In the genomic region with DNA sequence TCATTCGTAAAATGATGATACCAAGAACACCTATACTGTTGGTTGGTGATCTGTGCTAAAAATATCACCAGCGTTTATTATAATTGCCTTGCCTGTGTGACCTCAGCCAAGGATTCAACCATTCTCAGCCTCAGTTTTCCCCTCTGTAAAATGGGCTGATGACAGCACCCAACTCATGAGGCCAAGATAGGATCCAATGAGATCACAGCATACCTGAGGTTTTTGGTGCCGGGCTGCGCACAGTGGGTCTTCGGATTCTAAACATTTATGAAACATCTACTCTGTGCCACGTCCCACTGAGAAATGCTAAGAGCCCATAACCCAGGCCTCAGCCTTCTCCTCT, we compare ENCODE assay signal across 25 cellular contexts. TPM values are rescaled to one million over a fixed set of nuclear protein-coding genes. Genes with fewer than 3 reads are reported as not detected.
DNase-seq lines count a peak whose midpoint lies in the region; ATAC-seq, FAIRE-seq and TF ChIP-seq lines count a peak whose summit lies in the region.
"Had no signal": no experiment of that assay in that cellular context is flagged by ENCODE, and none has a peak within 500 bp of the region (broad histone marks: within the 10 kb centered on the region; RNA-seq: fewer than 3 reads in every experiment).

No MANE protein-coding gene starts in this region.

- no peak overlapping the region for H2AFZ ChIP-seq in K562 (ENCODE audit: low read depth, low read length)
- H2AFZ ChIP-seq: GM23248 had no signal

- intact Hi-C loops in K562 (cut with micrococcal nuclease): no loop called here

- H3K36me3 Mint-ChIP-seq in activated naive CD8-positive, alpha-beta T cell treated with anti-CD3 and anti-CD28 coated beads, Interleukin-2, amount 50 U/mL, for 24 hours (ENCODE audit: low read depth): peaks cover 2% of the 10 kb centered on the region
- H3K36me3 Mint-ChIP-seq in activated naive CD8-positive, alpha-beta T cell treated with anti-CD3 and anti-CD28 coated beads for 36 hours: no peaks in the 10 kb centered on the region
- H3K36me3 Mint-ChIP-seq in stimulated activated naive B cell treated with anti-CD40 and anti-IgM and Interleukin-4, amounts not matched to agents 10 μg/mL and 1 μg/mL and 100 μg/mL, for 72 hours: peaks cover 67 to 82% of the 10 kb centered on the region in 2 donors
- no peaks in the 10 kb centered on the region for H3K36me3 Mint-ChIP-seq in endothelial cell (ENCODE audit: low read depth, unreplicated experiment)
- H3K36me3 Mint-ChIP-seq: CD8-positive, alpha-beta memory T cell had no signal

- H3K4me1 ChIP-seq in K562 (replicated peaks in 1 of 2; ENCODE audit: control insufficient read depth in 2 of 2, insufficient read depth in 2 of 2, low read length in 2 of 2): peaks cover 2 to 8% of the 10 kb centered on the region in 2 experiments; a peak in 4 of 5 replicates
- H3K4me1 ChIP-seq: HAP-1, SJCRH30 had no signal

- POLR2A ChIA-PET in K562 (lab: Yijun Ruan, JAX): interaction anchor here (0.5 to 1.0 kb wide), 3 partner anchors 11 to 135 kb away, joined by 3 read pairs; no protein-coding TSS in a partner anchor

- H3K27me3 ChIP-seq in H7 (ENCODE audit: control insufficient read depth, insufficient read depth, low read length): peaks cover 4% of the 10 kb centered on the region
- H3K27me3 ChIP-seq in K562 (ENCODE audit: control insufficient read depth in 2 of 2, insufficient read depth in 2 of 2, low read length in 2 of 2): peaks cover 13 to 62% of the 10 kb centered on the region in 2 experiments; a peak in 4 of 5 replicates
- H3K27me3 ChIP-seq: SJCRH30 had no signal

- H3K4me3 Mint-ChIP-seq in activated naive CD8-positive, alpha-beta T cell treated with anti-CD3 and anti-CD28 coated beads, Interleukin-2, amount 50 U/mL, for 24 hours: peak overlapping the region; percentile 80
- H3K4me3 Mint-ChIP-seq in activated naive CD8-positive, alpha-beta T cell treated with anti-CD3 and anti-CD28 coated beads for 36 hours: no peak overlapping the region
- H3K4me3 Mint-ChIP-seq in stimulated activated naive B cell treated with anti-CD40 and anti-IgM and Interleukin-4, amounts not matched to agents 10 μg/mL and 1 μg/mL and 100 μg/mL, for 72 hours: no peak overlapping the region
- H3K4me3 Mint-ChIP-seq in endothelial cell (ENCODE audit: unreplicated experiment): no peak overlapping the region
- H3K4me3 Mint-ChIP-seq: CD8-positive, alpha-beta memory T cell had no signal

- H3K27me3 Mint-ChIP-seq in activated naive CD8-positive, alpha-beta T cell treated with anti-CD3 and anti-CD28 coated beads, Interleukin-2, amount 50 U/mL, for 24 hours: peaks cover 12% of the 10 kb centered on the region
- peaks cover 15% of the 10 kb centered on the region for H3K27me3 Mint-ChIP-seq in activated naive CD8-positive, alpha-beta T cell treated with anti-CD3 and anti-CD28 coated beads for 36 hours
- H3K27me3 Mint-ChIP-seq in stimulated activated naive B cell treated with anti-CD40 and anti-IgM and Interleukin-4, amounts not matched to agents 10 μg/mL and 1 μg/mL and 100 μg/mL, for 72 hours: no peaks in the 10 kb centered on the region
- peaks cover 13% of the 10 kb centered on the region for H3K27me3 Mint-ChIP-seq in endothelial cell (ENCODE audit: unreplicated experiment)

- no peak for TF ChIP-seq RAD21 in K562 (CRISPR knock-in tag; conservative IDR thresholded peaks at IDR 0.05 in 1 of 2, IDR thresholded peaks at IDR 0.05 in 1 of 2)

- in situ Hi-C loops in K562 (cut with MboI): no loop called here

- DNase-seq in activated naive CD8-positive, alpha-beta T cell treated with anti-CD3 and anti-CD28 coated beads, Interleukin-2, amount 50 U/mL, for 24 hours: no peak
- DNase-seq in activated naive CD8-positive, alpha-beta T cell treated with anti-CD3 and anti-CD28 coated beads for 36 hours: no peak
- DNase-seq in H7: peak; percentile 5
- DNase-seq in K562 (ENCODE audit: extremely low read depth in 1 of 4, low spot score in 3 of 4): no peak
- DNase-seq in stimulated activated naive B cell treated with anti-CD40 and anti-IgM and Interleukin-4, amounts not matched to agents 10 μg/mL and 1 μg/mL and 100 μg/mL, for 72 hours: no peak
- no peak for DNase-seq in DMS 273 (lab: John Stamatoyannopoulos, UW; ENCODE audit: unreplicated experiment)
- no peak for DNase-seq in endothelial cell (ENCODE audit: low spot score)
- DNase-seq in cortex of kidney (lab: John Stamatoyannopoulos, UW): no peak
- DNase-seq: 8988T; Calu3; CD8-positive, alpha-beta memory T cell; GDM1; NCI-H1105; NCI-H146; NCI-H2029 treated with DMSO at 0.1 percent for 48 hours; NCI-H226; NCI-H82; SJCRH30 had no signal

- no peak for ATAC-seq in activated naive CD8-positive, alpha-beta T cell treated with anti-CD3 and anti-CD28 coated beads, Interleukin-2, amount 50 U/mL, for 24 hours
- no peak for ATAC-seq in K562
- no peak for ATAC-seq in stimulated activated naive B cell treated with anti-CD40 and anti-IgM and Interleukin-4, amounts not matched to agents 10 μg/mL and 1 μg/mL and 100 μg/mL, for 72 hours (replicated peaks)

- no TSS peak for BruUV-seq in K562 (replicated peaks; lab: Mats Ljungman, UMichigan)

- H3K9me3 Mint-ChIP-seq in activated naive CD8-positive, alpha-beta T cell treated with anti-CD3 and anti-CD28 coated beads, Interleukin-2, amount 50 U/mL, for 24 hours: no peaks in the 10 kb centered on the region
- no peaks in the 10 kb centered on the region for H3K9me3 Mint-ChIP-seq in activated naive CD8-positive, alpha-beta T cell treated with anti-CD3 and anti-CD28 coated beads for 36 hours
- H3K9me3 Mint-ChIP-seq in stimulated activated naive B cell treated with anti-CD40 and anti-IgM and Interleukin-4, amounts not matched to agents 10 μg/mL and 1 μg/mL and 100 μg/mL, for 72 hours: peaks cover 3 to 6% of the 10 kb centered on the region in 2 donors
- no peaks in the 10 kb centered on the region for H3K9me3 Mint-ChIP-seq in endothelial cell (ENCODE audit: unreplicated experiment)
- H3K9me3 Mint-ChIP-seq: CD8-positive, alpha-beta memory T cell had no signal

- no peaks in the 10 kb centered on the region for H3K9me3 ChIP-seq in K562 (replicated peaks; ENCODE audit: control insufficient read depth, insufficient read depth, low read depth, low read length)
- H3K9me3 ChIP-seq: HAP-1, SJCRH30 had no signal

- 8% methylated on average over 6 of the region's 6 CpGs for WGBS in K562 (ENCODE audit: insufficient coverage, low coverage, missing lambda C conversion rate)

- no peak overlapping the region for H3K4me2 ChIP-seq in K562 (ENCODE audit: insufficient read depth, low read length)

- H3K4me3 ChIP-seq in H7 (ENCODE audit: insufficient read depth, low read depth, low read length): no peak overlapping the region
- no peak overlapping the region for H3K4me3 ChIP-seq in K562
- H3K4me3 ChIP-seq: GM23248, HAP-1, SJCRH30 had no signal

- FAIRE-seq in K562 (lab: Jason Lieb, UNC): no peak
- FAIRE-seq: RCC 7860 had no signal

- no peak for TF ChIP-seq CTCF in K562 (IDR thresholded peaks at IDR 0.05 in 2 of 3, conservative IDR thresholded peaks at IDR 0.05 in 1 of 3; ENCODE audit: insufficient read depth in 2 of 3, low read depth in 1 of 3, low read length in 3 of 3)
- TF ChIP-seq CTCF in endothelial cell (IDR thresholded peaks at IDR 0.05; ENCODE audit: unreplicated experiment): no peak

- H3K27ac ChIP-seq in K562 (ENCODE audit: extremely low read depth, low read depth, low read length): no peak overlapping the region
- H3K27ac ChIP-seq: C4-2B, GM23248, HL-60, SJCRH30 had no signal

- no peaks in the 10 kb centered on the region for H3K36me3 ChIP-seq in H7 (replicated peaks; ENCODE audit: control insufficient read depth, insufficient read depth, low read length)
- H3K36me3 ChIP-seq in K562 (ENCODE audit: control insufficient read depth, insufficient read depth, low read length): no peaks in the 10 kb centered on the region
- H3K36me3 ChIP-seq: HAP-1, SJCRH30 had no signal

- no peaks in the 10 kb centered on the region for H3K79me2 ChIP-seq in K562 (ENCODE audit: control insufficient read depth, insufficient read depth, low read length)

- no peak for TF ChIP-seq EP300 in K562 (IDR thresholded peaks at IDR 0.05; ENCODE audit: low read length)

- H3K9ac ChIP-seq in K562 (ENCODE audit: insufficient read depth in 1 of 2, low read depth in 2 of 2, low read length in 2 of 2): no peak overlapping the region
- H3K9ac ChIP-seq: GM23248 had no signal

- TF ChIP-seq POLR2A in K562 (conservative IDR thresholded peaks at IDR 0.05): no peak

- no peaks in the 10 kb centered on the region for H3K9me1 ChIP-seq in K562 (ENCODE audit: control insufficient read depth, insufficient read depth, low read length)

- peaks cover 55% of the 10 kb centered on the region for H3K4me1 Mint-ChIP-seq in activated naive CD8-positive, alpha-beta T cell treated with anti-CD3 and anti-CD28 coated beads, Interleukin-2, amount 50 U/mL, for 24 hours
- H3K4me1 Mint-ChIP-seq in activated naive CD8-positive, alpha-beta T cell treated with anti-CD3 and anti-CD28 coated beads for 36 hours: peaks cover 31% of the 10 kb centered on the region
- peaks cover 53 to 91% of the 10 kb centered on the region in 2 donors for H3K4me1 Mint-ChIP-seq in stimulated activated naive B cell treated with anti-CD40 and anti-IgM and Interleukin-4, amounts not matched to agents 10 μg/mL and 1 μg/mL and 100 μg/mL, for 72 hours
- no peaks in the 10 kb centered on the region for H3K4me1 Mint-ChIP-seq in endothelial cell (ENCODE audit: unreplicated experiment)

- CTCF ChIA-PET in K562 (lab: Yijun Ruan, JAX; ENCODE audit: low intra/inter-chr PET ratio): interaction anchor here (0.7 kb wide), 1 partner anchor 282 kb away, joined by 3 read pairs; no protein-coding TSS in a partner anchor

- H3K27ac Mint-ChIP-seq in activated naive CD8-positive, alpha-beta T cell treated with anti-CD3 and anti-CD28 coated beads, Interleukin-2, amount 50 U/mL, for 24 hours: peak overlapping the region; percentile 90
- no peak overlapping the region for H3K27ac Mint-ChIP-seq in activated naive CD8-positive, alpha-beta T cell treated with anti-CD3 and anti-CD28 coated beads for 36 hours
- peak overlapping the region; percentile 99 for H3K27ac Mint-ChIP-seq in stimulated activated naive B cell treated with anti-CD40 and anti-IgM and Interleukin-4, amounts not matched to agents 10 μg/mL and 1 μg/mL and 100 μg/mL, for 72 hours
- no peak overlapping the region for H3K27ac Mint-ChIP-seq in endothelial cell (ENCODE audit: unreplicated experiment)

- H4K20me1 ChIP-seq in K562 (replicated peaks; ENCODE audit: control insufficient read depth, insufficient read depth, low read length): no peaks in the 10 kb centered on the region; the same call in 1 of the 2 replicates

RNA-seq across cellular contexts. Expression of gene FCER2, which starts 1.8 kb away (rescaled TPM):
- total RNA-seq in activated naive CD8-positive, alpha-beta T cell treated with anti-CD3 and anti-CD28 coated beads for 36 hours: 1 to 10 TPM; 1.5 to 1.7 TPM
- total RNA-seq in H7 (2014; rRNA removed; shearing (Covaris generic)): not detected in 2 replicates
- total RNA-seq in K562 (2011; cell fraction: chromatin; rRNA removed; ENCODE audit: low replicate concordance): 0.19 TPM in 1 of 2 replicates, not detected in the other
- total RNA-seq in K562 (2011; cell fraction: nucleolus; rRNA removed): not detected in 2 replicates
- not detected in 2 replicates for total RNA-seq in K562 (2011; cell fraction: nucleoplasm; rRNA removed)
- total RNA-seq in K562 (2014; rRNA removed): not detected in 2 replicates
- total RNA-seq in K562 (2014; rRNA removed; fragmentation: Illumina TruSeq; extraction: Trizol): not detected in 2 replicates
- not detected in 2 replicates for total RNA-seq in K562 (2015; rRNA removed; fragmentation: Illumina TruSeq; extraction: Trizol)
- total RNA-seq in K562 (2021): 0.11 and 0.38 TPM in 2 replicates
- polyA plus RNA-seq in K562 (2011; rRNA removed): not detected in 2 replicates
- polyA plus RNA-seq in K562 (2011; cell fraction: cytosol; rRNA removed): 0.04 TPM in 2 replicates
- polyA plus RNA-seq in K562 (2011; cell fraction: nucleus; rRNA removed): 0.17 TPM in 1 of 2 replicates, not detected in the other
- 0.17 TPM in 1 of 2 replicates, not detected in the other for polyA plus RNA-seq in K562 (2012)
- polyA plus RNA-seq in K562 (2014; fragmentation: Illumina TruSeq; extraction: Trizol): not detected in 2 replicates
- polyA plus RNA-seq in K562 (2014; fragmentation: Nextera tagmentation; extraction: Ambion mirVana): not detected
- polyA plus RNA-seq in K562 (2014; rRNA removed): not detected in 2 replicates
- not detected in 2 replicates for polyA minus RNA-seq in K562 (2011; rRNA and poly(A)+ RNA removed)
- not detected in 2 replicates for polyA minus RNA-seq in K562 (2011; cell fraction: cytosol; rRNA and poly(A)+ RNA removed)
- polyA minus RNA-seq in K562 (2011; cell fraction: nucleus; rRNA and poly(A)+ RNA removed): not detected in 2 replicates
- not detected for total RNA-seq in endothelial cell (ENCODE audit: unreplicated experiment)
- total RNA-seq: Calu3, Daoy, GM23248, HT1080, SJCRH30 had no signal
- polyA plus RNA-seq: CD8-positive, alpha-beta memory T cell; GM23248 had no signal

RNA-seq across cellular contexts. Expression of gene TRAPPC5, which starts 19.5 kb away (rescaled TPM):
- total RNA-seq in activated naive CD8-positive, alpha-beta T cell treated with anti-CD3 and anti-CD28 coated beads for 36 hours: 10 to 100 TPM; 83.3 to 83.8 TPM
- 92.2 and 137 TPM in 2 replicates for total RNA-seq in H7 (2014; rRNA removed; shearing (Covaris generic))
- total RNA-seq in K562 (2011; cell fraction: chromatin; rRNA removed; ENCODE audit: low replicate concordance): 2.3 and 11.2 TPM in 2 replicates
- 11.8 and 15.7 TPM in 2 replicates for total RNA-seq in K562 (2011; cell fraction: nucleolus; rRNA removed)
- 8.2 and 13.0 TPM in 2 replicates for total RNA-seq in K562 (2011; cell fraction: nucleoplasm; rRNA removed)
- total RNA-seq in K562 (2014; rRNA removed) (76.2 and 82.6 TPM in 2 replicates), K562 (2014; rRNA removed; fragmentation: Illumina TruSeq; extraction: Trizol) (0.99 and 2.7 TPM in 2 replicates), K562 (2015; rRNA removed; fragmentation: Illumina TruSeq; extraction: Trizol) (40.9 and 42.0 TPM in 2 replicates), K562 (2021) (76.9 and 81.9 TPM in 2 replicates), endothelial cell (ENCODE audit: unreplicated experiment) (82.0 TPM)
- polyA plus RNA-seq in K562 (2011; rRNA removed) (29.3 and 56.7 TPM in 2 replicates), K562 (2014; fragmentation: Illumina TruSeq; extraction: Trizol) (3.9 and 21.4 TPM in 2 replicates), K562 (2014; fragmentation: Nextera tagmentation; extraction: Ambion mirVana) (1 to 10 TPM; 2.0 to 4.2 TPM), K562 (2014; rRNA removed) (45.2 and 53.1 TPM in 2 replicates)
- polyA plus RNA-seq in K562 (2011; cell fraction: cytosol; rRNA removed): 24.8 and 87.6 TPM in 2 replicates
- polyA plus RNA-seq in K562 (2011; cell fraction: nucleus; rRNA removed): 27.0 and 33.8 TPM in 2 replicates
- polyA plus RNA-seq in K562 (2012): 62.7 and 107 TPM in 2 replicates
- 14.1 and 25.3 TPM in 2 replicates for polyA minus RNA-seq in K562 (2011; rRNA and poly(A)+ RNA removed)
- 34.8 and 50.1 TPM in 2 replicates for polyA minus RNA-seq in K562 (2011; cell fraction: cytosol; rRNA and poly(A)+ RNA removed)
- 3.0 and 11.8 TPM in 2 replicates for polyA minus RNA-seq in K562 (2011; cell fraction: nucleus; rRNA and poly(A)+ RNA removed)

RNA-seq across cellular contexts. Expression of gene MCEMP1, which starts 23.2 kb away (rescaled TPM):
- not detected for total RNA-seq in activated naive CD8-positive, alpha-beta T cell treated with anti-CD3 and anti-CD28 coated beads for 36 hours
- not detected in 2 replicates for total RNA-seq in H7 (2014; rRNA removed; shearing (Covaris generic))
- 3.0 TPM in 2 replicates for total RNA-seq in K562 (2011; cell fraction: chromatin; rRNA removed; ENCODE audit: low replicate concordance)
- total RNA-seq in K562 (2011; cell fraction: nucleolus; rRNA removed): 2.2 and 3.3 TPM in 2 replicates
- 3.3 and 5.6 TPM in 2 replicates for total RNA-seq in K562 (2011; cell fraction: nucleoplasm; rRNA removed)
- total RNA-seq in K562 (2014; rRNA removed): 0.18 and 0.37 TPM in 2 replicates
- total RNA-seq in K562 (2014; rRNA removed; fragmentation: Illumina TruSeq; extraction: Trizol): 0.26 and 0.33 TPM in 2 replicates
- 0.08 and 0.11 TPM in 2 replicates for total RNA-seq in K562 (2015; rRNA removed; fragmentation: Illumina TruSeq; extraction: Trizol)
- 0.51 and 0.63 TPM in 2 replicates for total RNA-seq in K562 (2021)
- 0.79 and 1.8 TPM in 2 replicates for polyA plus RNA-seq in K562 (2011; rRNA removed)
- polyA plus RNA-seq in K562 (2011; cell fraction: cytosol; rRNA removed): 0.93 and 1.3 TPM in 2 replicates
- polyA plus RNA-seq in K562 (2011; cell fraction: nucleus; rRNA removed): 1.5 and 2.3 TPM in 2 replicates
- polyA plus RNA-seq in K562 (2012): 0.78 and 5.4 TPM in 2 replicates
- 0.49 and 0.68 TPM in 2 replicates for polyA plus RNA-seq in K562 (2014; fragmentation: Illumina TruSeq; extraction: Trizol)
- under 1 TPM; 0.81 to 0.94 TPM for polyA plus RNA-seq in K562 (2014; fragmentation: Nextera tagmentation; extraction: Ambion mirVana)
- 0.49 and 0.65 TPM in 2 replicates for polyA plus RNA-seq in K562 (2014; rRNA removed)
- polyA minus RNA-seq in K562 (2011; rRNA and poly(A)+ RNA removed): 0.87 and 1.2 TPM in 2 replicates
- polyA minus RNA-seq in K562 (2011; cell fraction: cytosol; rRNA and poly(A)+ RNA removed): 0.67 TPM in 1 of 2 replicates, not detected in the other
- polyA minus RNA-seq in K562 (2011; cell fraction: nucleus; rRNA and poly(A)+ RNA removed): 0.13 TPM in 1 of 2 replicates, not detected in the other
- total RNA-seq in endothelial cell (ENCODE audit: unreplicated experiment): not detected
- total RNA-seq: Calu3; CD8-positive, alpha-beta memory T cell; Daoy; GM23248; HT1080; SJCRH30 had no signal
- polyA plus RNA-seq: CD8-positive, alpha-beta memory T cell; GM23248 had no signal

RNA-seq across cellular contexts. Expression of gene RETN, which starts 31.2 kb away (rescaled TPM):
- total RNA-seq in activated naive CD8-positive, alpha-beta T cell treated with anti-CD3 and anti-CD28 coated beads for 36 hours: not detected
- not detected in 2 replicates for total RNA-seq in H7 (2014; rRNA removed; shearing (Covaris generic))
- total RNA-seq in K562 (2011; cell fraction: chromatin; rRNA removed; ENCODE audit: low replicate concordance): not detected in 2 replicates
- not detected in 2 replicates for total RNA-seq in K562 (2011; cell fraction: nucleolus; rRNA removed)
- total RNA-seq in K562 (2011; cell fraction: nucleoplasm; rRNA removed): not detected in 2 replicates
- total RNA-seq in K562 (2014; rRNA removed) (not detected in 2 replicates), K562 (2014; rRNA removed; fragmentation: Illumina TruSeq; extraction: Trizol) (not detected in 2 replicates), K562 (2015; rRNA removed; fragmentation: Illumina TruSeq; extraction: Trizol) (not detected in 2 replicates), K562 (2021) (not detected in 2 replicates), endothelial cell (ENCODE audit: unreplicated experiment) (not detected)
- polyA plus RNA-seq in K562 (2011; rRNA removed) (not detected in 2 replicates), K562 (2014; fragmentation: Illumina TruSeq; extraction: Trizol) (not detected in 2 replicates), K562 (2014; fragmentation: Nextera tagmentation; extraction: Ambion mirVana) (not detected), K562 (2014; rRNA removed) (not detected in 2 replicates)
- polyA plus RNA-seq in K562 (2011; cell fraction: cytosol; rRNA removed): not detected in 2 replicates
- polyA plus RNA-seq in K562 (2011; cell fraction: nucleus; rRNA removed): not detected in 2 replicates
- polyA plus RNA-seq in K562 (2012): not detected in 2 replicates
- polyA minus RNA-seq in K562 (2011; rRNA and poly(A)+ RNA removed): not detected in 2 replicates
- polyA minus RNA-seq in K562 (2011; cell fraction: cytosol; rRNA and poly(A)+ RNA removed): not detected in 2 replicates
- polyA minus RNA-seq in K562 (2011; cell fraction: nucleus; rRNA and poly(A)+ RNA removed): not detected in 2 replicates
- total RNA-seq: Calu3; CD8-positive, alpha-beta memory T cell; Daoy; GM23248; HT1080; SJCRH30 had no signal
- polyA plus RNA-seq: GM23248 had no signal

RNA-seq across cellular contexts. Expression of gene CLEC4G, which starts 31.8 kb away (rescaled TPM):
- total RNA-seq in activated naive CD8-positive, alpha-beta T cell treated with anti-CD3 and anti-CD28 coated beads for 36 hours: not detected
- not detected in 2 replicates for total RNA-seq in H7 (2014; rRNA removed; shearing (Covaris generic))
- not detected in 2 replicates for total RNA-seq in K562 (2011; cell fraction: chromatin; rRNA removed; ENCODE audit: low replicate concordance)
- total RNA-seq in K562 (2011; cell fraction: nucleolus; rRNA removed): not detected in 2 replicates
- total RNA-seq in K562 (2011; cell fraction: nucleoplasm; rRNA removed): not detected in 2 replicates
- total RNA-seq in K562 (2014; rRNA removed) (not detected in 2 replicates), K562 (2014; rRNA removed; fragmentation: Illumina TruSeq; extraction: Trizol) (not detected in 2 replicates), K562 (2015; rRNA removed; fragmentation: Illumina TruSeq; extraction: Trizol) (not detected in 2 replicates), K562 (2021) (not detected in 2 replicates), endothelial cell (ENCODE audit: unreplicated experiment) (not detected)
- polyA plus RNA-seq in K562 (2011; rRNA removed) (not detected in 2 replicates), K562 (2014; fragmentation: Illumina TruSeq; extraction: Trizol) (not detected in 2 replicates), K562 (2014; fragmentation: Nextera tagmentation; extraction: Ambion mirVana) (not detected), K562 (2014; rRNA removed) (not detected in 2 replicates)
- not detected in 2 replicates for polyA plus RNA-seq in K562 (2011; cell fraction: cytosol; rRNA removed)
- not detected in 2 replicates for polyA plus RNA-seq in K562 (2011; cell fraction: nucleus; rRNA removed)
- not detected in 2 replicates for polyA plus RNA-seq in K562 (2012)
- polyA minus RNA-seq in K562 (2011; rRNA and poly(A)+ RNA removed): not detected in 2 replicates
- polyA minus RNA-seq in K562 (2011; cell fraction: cytosol; rRNA and poly(A)+ RNA removed): not detected in 2 replicates
- not detected in 2 replicates for polyA minus RNA-seq in K562 (2011; cell fraction: nucleus; rRNA and poly(A)+ RNA removed)
- total RNA-seq: Calu3; CD8-positive, alpha-beta memory T cell; Daoy; GM23248; HT1080; SJCRH30 had no signal
- polyA plus RNA-seq: CD8-positive, alpha-beta memory T cell; GM23248 had no signal

Comparison
In these comparisons a context has a peak if more than half of its experiments do, and no peak if none do; other contexts are left out.
1. H3K27ac Mint-ChIP-seq: peak in activated naive CD8-positive, alpha-beta T cell treated with anti-CD3 and anti-CD28 coated beads, Interleukin-2, amount 50 U/mL, for 24 hours (single experiment) and stimulated activated naive B cell treated with anti-CD40 and anti-IgM and Interleukin-4, amounts not matched to agents 10 μg/mL and 1 μg/mL and 100 μg/mL, for 72 hours (single experiment); none in activated naive CD8-positive, alpha-beta T cell treated with anti-CD3 and anti-CD28 coated beads for 36 hours (single experiment) and endothelial cell (single experiment).